ENCODE assay signal across 1 cellular context in genomic region chr6:157853018-157853805, GRCh38.
TF ChIP-seq lines count a peak whose summit lies in the region.

No MANE protein-coding gene starts in this region.

TF ChIP-seq in K562, 482 proteins besides CTCF, POLR2A, EP300 and RAD21 (continued from another document and continues in another):
- TF ChIP-seq ZNF512 (tag; IDR thresholded peaks at IDR 0.05), result 0 out of 2 replicates have a peak, but pooled peaks have one; percentile 32
- TF ChIP-seq ARID1B (IDR thresholded peaks at IDR 0.05), result 0 out of 2 replicates have a peak, but pooled peaks have one; percentile 7
- peak; percentile 84 to 87 for TF ChIP-seq TRIM24 (IDR thresholded peaks at IDR 0.05)
- peak; percentile 72; the same call in 1 of the 2 replicates for TF ChIP-seq XRCC3 (IDR thresholded peaks at IDR 0.05)
- no peak for TF ChIP-seq ZNF347 (CRISPR knock-in tag; IDR thresholded peaks at IDR 0.05; ENCODE audit: low read depth)
- no peak for TF ChIP-seq FOXO4 (CRISPR knock-in tag; IDR thresholded peaks at IDR 0.05)
- TF ChIP-seq CC2D1A (IDR thresholded peaks at IDR 0.05), result 0 out of 2 replicates have a peak, but pooled peaks have one; percentile 27
- no peak for TF ChIP-seq ARID4B (CRISPR knock-in tag; IDR thresholded peaks at IDR 0.05)
- TF ChIP-seq ZNF212 (CRISPR knock-in tag; IDR thresholded peaks at IDR 0.05), result no peak
- peak; percentile 13; the same call in 1 of the 2 replicates for TF ChIP-seq NFIC (IDR thresholded peaks at IDR 0.05)
- TF ChIP-seq CEBPZ (IDR thresholded peaks at IDR 0.05; ENCODE audit: borderline replicate concordance, low read depth, low read length), result no peak
- no peak for TF ChIP-seq TAF9B (IDR thresholded peaks at IDR 0.05; ENCODE audit: partially characterized antibody)
- TF ChIP-seq, protein P1, sequence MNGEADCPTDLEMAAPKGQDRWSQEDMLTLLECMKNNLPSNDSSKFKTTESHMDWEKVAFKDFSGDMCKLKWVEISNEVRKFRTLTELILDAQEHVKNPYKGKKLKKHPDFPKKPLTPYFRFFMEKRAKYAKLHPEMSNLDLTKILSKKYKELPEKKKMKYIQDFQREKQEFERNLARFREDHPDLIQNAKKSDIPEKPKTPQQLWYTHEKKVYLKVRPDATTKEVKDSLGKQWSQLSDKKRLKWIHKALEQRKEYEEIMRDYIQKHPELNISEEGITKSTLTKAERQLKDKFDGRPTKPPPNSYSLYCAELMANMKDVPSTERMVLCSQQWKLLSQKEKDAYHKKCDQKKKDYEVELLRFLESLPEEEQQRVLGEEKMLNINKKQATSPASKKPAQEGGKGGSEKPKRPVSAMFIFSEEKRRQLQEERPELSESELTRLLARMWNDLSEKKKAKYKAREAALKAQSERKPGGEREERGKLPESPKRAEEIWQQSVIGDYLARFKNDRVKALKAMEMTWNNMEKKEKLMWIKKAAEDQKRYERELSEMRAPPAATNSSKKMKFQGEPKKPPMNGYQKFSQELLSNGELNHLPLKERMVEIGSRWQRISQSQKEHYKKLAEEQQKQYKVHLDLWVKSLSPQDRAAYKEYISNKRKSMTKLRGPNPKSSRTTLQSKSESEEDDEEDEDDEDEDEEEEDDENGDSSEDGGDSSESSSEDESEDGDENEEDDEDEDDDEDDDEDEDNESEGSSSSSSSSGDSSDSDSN (IDR thresholded peaks at IDR 0.05; ENCODE audit: borderline replicate concordance in 1 of 2, low read depth in 2 of 2, low read length in 2 of 2), result no peak
- TF ChIP-seq STAT6 (CRISPR knock-in tag; IDR thresholded peaks at IDR 0.05), result no peak
- peak; percentile 27; the same call in 1 of the 2 replicates for TF ChIP-seq TAF7 (tag; IDR thresholded peaks at IDR 0.05)
- no peak for TF ChIP-seq ARID3B (CRISPR knock-in tag; IDR thresholded peaks at IDR 0.05; ENCODE audit: borderline replicate concordance)
- no peak for TF ChIP-seq BMI1 (IDR thresholded peaks at IDR 0.05; ENCODE audit: low read length)
- peak in 1 of 2 experiments; percentile 94; a peak in 2 of 3 replicates for TF ChIP-seq CBX3 (IDR thresholded peaks at IDR 0.05; ENCODE audit: borderline replicate concordance in 1 of 2, low read length in 2 of 2)
- TF ChIP-seq ZFX (CRISPR knock-in tag; IDR thresholded peaks at IDR 0.05), result no peak
- TF ChIP-seq, protein P2, sequence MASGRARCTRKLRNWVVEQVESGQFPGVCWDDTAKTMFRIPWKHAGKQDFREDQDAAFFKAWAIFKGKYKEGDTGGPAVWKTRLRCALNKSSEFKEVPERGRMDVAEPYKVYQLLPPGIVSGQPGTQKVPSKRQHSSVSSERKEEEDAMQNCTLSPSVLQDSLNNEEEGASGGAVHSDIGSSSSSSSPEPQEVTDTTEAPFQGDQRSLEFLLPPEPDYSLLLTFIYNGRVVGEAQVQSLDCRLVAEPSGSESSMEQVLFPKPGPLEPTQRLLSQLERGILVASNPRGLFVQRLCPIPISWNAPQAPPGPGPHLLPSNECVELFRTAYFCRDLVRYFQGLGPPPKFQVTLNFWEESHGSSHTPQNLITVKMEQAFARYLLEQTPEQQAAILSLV (tag; IDR thresholded peaks at IDR 0.05), result no peak
- no peak for TF ChIP-seq ZSCAN32 (CRISPR knock-in tag; IDR thresholded peaks at IDR 0.05)
- TF ChIP-seq HLTF (IDR thresholded peaks at IDR 0.05), result no peak
- no peak for TF ChIP-seq EZH2 (IDR thresholded peaks at IDR 0.05; ENCODE audit: borderline replicate concordance, low read depth, low read length)
- no peak for TF ChIP-seq GTF2E2 (tag; IDR thresholded peaks at IDR 0.05)
- peak; percentile 96 for TF ChIP-seq ZFP1 (CRISPR knock-in tag; IDR thresholded peaks at IDR 0.05)
- no peak for TF ChIP-seq CREB1 (IDR thresholded peaks at IDR 0.05)
- no peak for TF ChIP-seq CREB1 (CRISPR knock-in tag; IDR thresholded peaks at IDR 0.05)
- TF ChIP-seq ZNF511 (CRISPR knock-in tag; IDR thresholded peaks at IDR 0.05), result no peak
- TF ChIP-seq THRAP3 (IDR thresholded peaks at IDR 0.05; ENCODE audit: borderline replicate concordance), result 0 out of 2 replicates have a peak, but pooled peaks have one; percentile 23
- 0 out of 2 replicates have a peak, but pooled peaks have one; percentile 23 for TF ChIP-seq CHAMP1 (IDR thresholded peaks at IDR 0.05)
- no peak for TF ChIP-seq RBM15 (IDR thresholded peaks at IDR 0.05; ENCODE audit: insufficient read depth, low read length)
- TF ChIP-seq E2F1 (CRISPR knock-in tag; IDR thresholded peaks at IDR 0.05), result no peak
- peak; percentile 26 for TF ChIP-seq HDAC3 (IDR thresholded peaks at IDR 0.05; ENCODE audit: borderline replicate concordance, partially characterized antibody)
